11 cellular contexts compared by ENCODE assay signal in the genomic region with DNA sequence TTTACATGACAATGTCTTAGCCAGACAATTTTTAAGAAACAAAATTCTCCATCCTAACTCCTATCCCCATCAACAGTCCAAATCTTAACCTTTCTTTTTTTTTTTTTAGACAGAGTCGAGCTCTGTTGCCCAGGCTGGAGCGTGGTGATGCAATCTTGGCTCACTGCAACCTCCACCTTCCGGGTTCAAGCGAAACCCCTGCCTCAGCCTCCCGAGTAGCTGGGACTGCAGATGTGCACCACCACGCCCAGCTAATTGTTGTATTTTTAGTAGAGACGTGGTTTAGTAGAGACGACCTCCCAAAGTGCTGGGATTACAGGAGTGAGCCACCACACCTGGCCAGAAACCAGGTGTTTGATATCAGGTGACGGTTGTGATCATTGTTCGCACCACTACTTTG. TPM values are rescaled to one million over a fixed set of nuclear protein-coding genes. Genes with fewer than 3 reads are reported as not detected.
A peak's percentile ranks its signal among the peaks of the same experiment; 100 is the strongest.
DNase-seq lines count a peak whose midpoint lies in the region; ATAC-seq and TF ChIP-seq lines count a peak whose summit lies in the region.
"Had no signal": no experiment of that assay in that cellular context is flagged by ENCODE, and none has a peak within 500 bp of the region (broad histone marks: within the 10 kb centered on the region; RNA-seq: fewer than 3 reads in every experiment).

No MANE protein-coding gene starts in this region.

- peak overlapping the region; percentile 97 for H3K27ac Mint-ChIP-seq in mesothelial cell of epicardium

- H3K4me1 ChIP-seq in Panc1 (ENCODE audit: control insufficient read depth, insufficient read depth, low read length): peaks cover 68% of the 10 kb centered on the region
- H3K4me1 ChIP-seq in tibial artery: peaks cover 0 to 98% (median 79%) of the 10 kb centered on the region in 4 donors

- POLR2A ChIA-PET in Panc1 (lab: Charles Lee): interaction anchor here (0.6 kb wide), 1 partner anchor 65 kb away, joined by 3 read pairs; no protein-coding TSS in a partner anchor

- no peaks in the 10 kb centered on the region for H3K9me3 Mint-ChIP-seq in mesothelial cell of epicardium

- H3K4me3 ChIP-seq in Panc1 (ENCODE audit: low read depth in 2 of 2, low read length in 2 of 2) (peak overlapping the region in 1 of 2 experiments; percentile 15; a peak in 2 of 4 replicates), dorsolateral prefrontal cortex (peak overlapping the region in 4 of 59 donors; percentile 13 to 24 (median 14)), tibial artery (peak overlapping the region; percentile 32 to 48)
- H3K4me3 ChIP-seq: PC-9 had no signal

- peaks cover 5% of the 10 kb centered on the region for H3K36me3 Mint-ChIP-seq in mesothelial cell of epicardium

- H3K27me3 ChIP-seq in Panc1 (ENCODE audit: control insufficient read depth, insufficient read depth, low read length): no peaks in the 10 kb centered on the region
- H3K27me3 ChIP-seq in dorsolateral prefrontal cortex: no peaks in the 10 kb centered on the region
- no peaks in the 10 kb centered on the region for H3K27me3 ChIP-seq in tibial artery

- H3K27ac ChIP-seq in Panc1 (ENCODE audit: low read length) (peak overlapping the region; percentile 90), dorsolateral prefrontal cortex (peak overlapping the region; percentile 12 to 98 (median 90)), tibial artery (peak overlapping the region; percentile 89 to 91)
- H3K27ac ChIP-seq: PC-9 had no signal

- BruUV-seq in Panc1 (replicated peaks; lab: Mats Ljungman, UMichigan): no TSS peak

- in situ Hi-C loops in Panc1 (cut with HindIII; ENCODE audit: low pct_unique_long_range_greater_than_20kb, low sequenced_read_pairs): no loop called here

- DNase-seq in Panc1 (ENCODE audit: low read depth, low spot score): no peak
- DNase-seq in dorsolateral prefrontal cortex: no peak
- no peak for DNase-seq in mesothelial cell of epicardium (ENCODE audit: low spot score in 2 of 2, unreplicated experiment in 2 of 2)
- DNase-seq in tibial artery: no peak
- no peak for DNase-seq in SHP77 (lab: John Stamatoyannopoulos, UW)
- no peak for DNase-seq in activated CD4-positive, alpha-beta T cell treated with anti-CD3 and anti-CD28 coated beads for 4 hours
- DNase-seq in stimulated activated CD8-positive, alpha-beta memory T cell treated with anti-CD3 and anti-CD28 coated beads, Interleukin-4, amount 100 ng/mL, for 48 hours: no peak
- DNase-seq: activated naive CD4-positive, alpha-beta T cell treated with Interleukin-2 at 50 U/mL for 16 hours; effector memory CD4-positive, alpha-beta T cell; NCI-H1105; PC-9 had no signal

- H3K36me3 ChIP-seq in Panc1 (ENCODE audit: control insufficient read depth, insufficient read depth, low read length): no peaks in the 10 kb centered on the region
- no peaks in the 10 kb centered on the region for H3K36me3 ChIP-seq in tibial artery

- no peak for TF ChIP-seq CTCF in Panc1 (IDR thresholded peaks at IDR 0.05)
- no peak for TF ChIP-seq CTCF in dorsolateral prefrontal cortex (IDR thresholded peaks at IDR 0.05 in 54 of 56, conservative IDR thresholded peaks at IDR 0.05 in 2 of 56; ENCODE audit: low read depth in 1 of 56, partially characterized antibody in 56 of 56)
- TF ChIP-seq CTCF in mesothelial cell of epicardium (IDR thresholded peaks at IDR 0.05; ENCODE audit: unreplicated experiment): no peak
- no peak for TF ChIP-seq CTCF in tibial artery (IDR thresholded peaks at IDR 0.05)

- H3K27me3 Mint-ChIP-seq in mesothelial cell of epicardium (ENCODE audit: low read depth): no peaks in the 10 kb centered on the region

- H3K9me3 ChIP-seq in Panc1 (ENCODE audit: control insufficient read depth, insufficient read depth, low read depth, low read length): no peaks in the 10 kb centered on the region
- H3K9me3 ChIP-seq in tibial artery: no peaks in the 10 kb centered on the region

- H3K4me1 Mint-ChIP-seq in mesothelial cell of epicardium: peaks cover 64% of the 10 kb centered on the region

- H3K4me3 Mint-ChIP-seq in mesothelial cell of epicardium: peak overlapping the region; percentile 40

- CTCF ChIA-PET in Panc1 (lab: Charles Lee): interaction anchor here (0.6 kb wide), 1 partner anchor 268 kb away, joined by 6 read pairs; no protein-coding TSS in a partner anchor

- intact Hi-C loops in Panc1 (cut with micrococcal nuclease; ENCODE audit: unreplicated experiment) (no loop called here), dorsolateral prefrontal cortex (cut with DNase I) (no loop called here), tibial artery (cut with DNase I; ENCODE audit: low total_unique reads) (no loop called here)

- no peak for ATAC-seq in Panc1

RNA-seq across cellular contexts. Expression of a gene that starts 10.2 kb away (rescaled TPM):
- total RNA-seq in Panc1 (2021; ENCODE audit: unreplicated experiment): 48.4 TPM
- 32.8 TPM for polyA plus RNA-seq in Panc1 (2012; ENCODE audit: insufficient read length)
- 10 to 100 TPM; 32.9 to 97.5 (median 48.2) TPM for total RNA-seq in dorsolateral prefrontal cortex
- total RNA-seq in mesothelial cell of epicardium: 112 to 118 TPM (median 117 TPM) in 3 replicates

RNA-seq across cellular contexts. Expression of a gene that starts 51.4 kb away (rescaled TPM):
- total RNA-seq in Panc1 (2021; ENCODE audit: unreplicated experiment): not detected
- 0.13 TPM for polyA plus RNA-seq in Panc1 (2012; ENCODE audit: insufficient read length)
- total RNA-seq in dorsolateral prefrontal cortex: not detected
- total RNA-seq in mesothelial cell of epicardium: not detected in 3 replicates
- total RNA-seq: PC-9 had no signal
